ENCODE assay signal across 16 cellular contexts in genomic region chr20:58883243-58883691, GRCh38. TPM values are rescaled to one million over a fixed set of nuclear protein-coding genes. Genes with fewer than 3 reads are reported as not detected.
DNase-seq lines count a peak whose midpoint lies in the region; FAIRE-seq and TF ChIP-seq lines count a peak whose summit lies in the region.
"Had no signal": no experiment of that assay in that cellular context is flagged by ENCODE, and none has a peak within 500 bp of the region (broad histone marks: within the 10 kb centered on the region; RNA-seq: fewer than 3 reads in every experiment).

No MANE protein-coding gene starts in this region.

- H2AFZ ChIP-seq in astrocyte (ENCODE audit: low read depth, low read length), result peak overlapping the region; percentile 43

- peak overlapping the region; percentile 10 for H3K4me3 Mint-ChIP-seq in astrocyte (ENCODE audit: unreplicated experiment)
- H3K4me3 Mint-ChIP-seq: activated CD4-positive, alpha-beta T cell treated with anti-CD3 and anti-CD28 coated beads for 36 hours; CD14-positive monocyte had no signal

- no peak overlapping the region for H3K27ac ChIP-seq in astrocyte (ENCODE audit: low read depth, low read length)
- H3K27ac ChIP-seq in iPS-18a (ENCODE audit: low read length), result no peak overlapping the region
- H3K27ac ChIP-seq in sigmoid colon, result no peak overlapping the region
- H3K27ac ChIP-seq: coronary artery had no signal

- no peak for TF ChIP-seq POLR2A in sigmoid colon (IDR thresholded peaks at IDR 0.05)

- peaks cover 13% of the 10 kb centered on the region for H3K4me1 Mint-ChIP-seq in astrocyte (ENCODE audit: low read depth, unreplicated experiment)

- DNase-seq in H7 (peak; percentile 56), astrocyte (ENCODE audit: low read depth) (peak; percentile 65), germinal center (ENCODE audit: low spot score) (no peak), HuH-7.5 (ENCODE audit: low spot score) (no peak), sigmoid colon (no peak), DMS153 (lab: John Stamatoyannopoulos, UW) (no peak)
- DNase-seq: activated CD4-positive, alpha-beta T cell treated with anti-CD3 and anti-CD28 coated beads for 36 hours; activated T-cell treated with anti-CD3 and anti-CD28 coated beads for 4 hours; GOT3; NCI-H187; stimulated activated CD4-positive, alpha-beta T cell treated with anti-CD3 and anti-CD28 coated beads, Interleukin-2, amount 100 ng/mL, for 24 hours had no signal

- H3K79me2 ChIP-seq in astrocyte (ENCODE audit: insufficient read depth, low read length), result no peaks in the 10 kb centered on the region

- no peak for FAIRE-seq in astrocyte (lab: Jason Lieb, UNC)
- FAIRE-seq: G401.6 had no signal

- peak overlapping the region; percentile 88 for H3K27ac Mint-ChIP-seq in astrocyte (ENCODE audit: unreplicated experiment)
- H3K27ac Mint-ChIP-seq: activated CD4-positive, alpha-beta T cell treated with anti-CD3 and anti-CD28 coated beads for 36 hours; CD14-positive monocyte had no signal

- H3K9me3 ChIP-seq in astrocyte (ENCODE audit: insufficient read depth, low read depth, low read length) (no peaks in the 10 kb centered on the region), iPS-18a (ENCODE audit: control insufficient read depth, low read depth, low read length) (no peaks in the 10 kb centered on the region), skeletal muscle satellite cell (replicated peaks; ENCODE audit: low read length) (no peaks in the 10 kb centered on the region), sigmoid colon (no peaks in the 10 kb centered on the region)

- no peaks in the 10 kb centered on the region for H4K20me1 ChIP-seq in astrocyte (ENCODE audit: insufficient read depth, low read length)

- intact Hi-C loops in sigmoid colon (cut with DNase I), result no loop called here

- H3K4me2 ChIP-seq in astrocyte (ENCODE audit: low read length), result peak overlapping the region; percentile 57
- H3K4me2 ChIP-seq in skeletal muscle satellite cell (ENCODE audit: low read length), result peak overlapping the region; percentile 72

- no peaks in the 10 kb centered on the region for H3K9me3 Mint-ChIP-seq in astrocyte (ENCODE audit: unreplicated experiment)
- H3K9me3 Mint-ChIP-seq: CD14-positive monocyte had no signal

- H3K4me3 ChIP-seq in H7 (ENCODE audit: insufficient read depth, low read depth, low read length) (no peak overlapping the region), astrocyte (ENCODE audit: insufficient read depth, low read depth, low read length) (no peak overlapping the region), iPS-18a (ENCODE audit: low read length) (no peak overlapping the region), skeletal muscle satellite cell (ENCODE audit: low read length) (no peak overlapping the region), sigmoid colon (no peak overlapping the region)
- H3K4me3 ChIP-seq: coronary artery had no signal

- WGBS in sigmoid colon, 2 donors, result 90 to 93% methylated on average over 9 of the region's 9 CpGs

- H3K4me1 ChIP-seq in astrocyte (ENCODE audit: insufficient read depth, low read length), result peaks cover 12% of the 10 kb centered on the region
- peaks cover 25% of the 10 kb centered on the region for H3K4me1 ChIP-seq in iPS-18a (ENCODE audit: control insufficient read depth, low read depth, low read length)
- H3K4me1 ChIP-seq in skeletal muscle satellite cell (ENCODE audit: control insufficient read depth, insufficient read depth, low read length), result peaks cover 19% of the 10 kb centered on the region
- H3K4me1 ChIP-seq in sigmoid colon, result peaks cover 0 to 6% (median 1%) of the 10 kb centered on the region in 4 donors

- H3K36me3 ChIP-seq in H7 (replicated peaks; ENCODE audit: control insufficient read depth, insufficient read depth, low read length) (no peaks in the 10 kb centered on the region), astrocyte (ENCODE audit: insufficient read depth, low read length) (no peaks in the 10 kb centered on the region), iPS-18a (ENCODE audit: control insufficient read depth, low read depth, low read length) (peaks cover 5% of the 10 kb centered on the region), skeletal muscle satellite cell (ENCODE audit: insufficient read depth, low read length) (no peaks in the 10 kb centered on the region), sigmoid colon (no peaks in the 10 kb centered on the region)

- no peaks in the 10 kb centered on the region; the same call in 1 of the 2 replicates for H3K27me3 ChIP-seq in H7 (ENCODE audit: control insufficient read depth, insufficient read depth, low read length)
- H3K27me3 ChIP-seq in astrocyte (ENCODE audit: insufficient read depth, low read length), result no peaks in the 10 kb centered on the region
- no peaks in the 10 kb centered on the region for H3K27me3 ChIP-seq in iPS-18a (ENCODE audit: control insufficient read depth, insufficient read depth, low read length)
- peaks cover 52% of the 10 kb centered on the region for H3K27me3 ChIP-seq in skeletal muscle satellite cell (ENCODE audit: control insufficient read depth, insufficient read depth, low read length)
- no peaks in the 10 kb centered on the region for H3K27me3 ChIP-seq in sigmoid colon

- no peaks in the 10 kb centered on the region for H3K27me3 Mint-ChIP-seq in astrocyte (ENCODE audit: low read depth, unreplicated experiment)
- H3K27me3 Mint-ChIP-seq: activated CD4-positive, alpha-beta T cell treated with anti-CD3 and anti-CD28 coated beads for 36 hours had no signal

- no peaks in the 10 kb centered on the region for H3K36me3 Mint-ChIP-seq in astrocyte (ENCODE audit: low read depth, unreplicated experiment)
- H3K36me3 Mint-ChIP-seq: CD14-positive monocyte had no signal

- H3K9ac ChIP-seq in astrocyte (ENCODE audit: low read length) (peak overlapping the region; percentile 12), iPS-18a (ENCODE audit: low read length) (peak overlapping the region; percentile 3), skeletal muscle satellite cell (ENCODE audit: low read depth, low read length) (no peak overlapping the region)

- no peak for TF ChIP-seq EP300 in sigmoid colon (IDR thresholded peaks at IDR 0.05)

- no peak for TF ChIP-seq CTCF in astrocyte (IDR thresholded peaks at IDR 0.05; ENCODE audit: insufficient read depth, low read depth, low read length)
- no peak for TF ChIP-seq CTCF in sigmoid colon (IDR thresholded peaks at IDR 0.05)

RNA-seq across cellular contexts. Expression of gene GNAS, which starts 30.8 kb away (rescaled TPM):
- 683 and 685 TPM in 2 replicates for total RNA-seq in H7 (2014; rRNA removed; shearing (Covaris generic))
- 1,937 and 2,003 TPM in 2 replicates for total RNA-seq in astrocyte
- 236 and 277 TPM in 2 replicates for total RNA-seq in skeletal muscle satellite cell (2012; rRNA removed)
- 100 to 1,000 TPM; 449 to 808 (median 513) TPM for total RNA-seq in sigmoid colon
- polyA plus RNA-seq in sigmoid colon, result 100 to 1,000 TPM; 535 to 680 (median 633) TPM

RNA-seq across cellular contexts. Expression of gene GNAS-AS1, which starts 32.6 kb away (rescaled TPM):
- 0.24 and 0.26 TPM in 2 replicates for total RNA-seq in H7 (2014; rRNA removed; shearing (Covaris generic))
- total RNA-seq in astrocyte (2.8 and 3.8 TPM in 2 replicates), sigmoid colon (under 1 TPM in 2 of 4 donors, not detected in 2; 0.33 to 0.36 TPM)
- total RNA-seq in skeletal muscle satellite cell (2012; rRNA removed), result 0.66 and 1.0 TPM in 2 replicates
- polyA plus RNA-seq in sigmoid colon, result under 1 TPM in 1 of 3 donors, not detected in 2; 0.69 TPM
- polyA plus RNA-seq: CD14-positive monocyte had no signal

Comparison
In these comparisons a context has a peak if more than half of its experiments do, and no peak if none do; other contexts are left out.
1. DNase-seq: peak in H7 (single experiment) and astrocyte (single experiment); none in germinal center (single experiment), HuH-7.5 (single experiment), sigmoid colon (single experiment) and DMS153 (single experiment).